Comparison of ENCODE assay signal across 9 cellular contexts in the genomic region with DNA sequence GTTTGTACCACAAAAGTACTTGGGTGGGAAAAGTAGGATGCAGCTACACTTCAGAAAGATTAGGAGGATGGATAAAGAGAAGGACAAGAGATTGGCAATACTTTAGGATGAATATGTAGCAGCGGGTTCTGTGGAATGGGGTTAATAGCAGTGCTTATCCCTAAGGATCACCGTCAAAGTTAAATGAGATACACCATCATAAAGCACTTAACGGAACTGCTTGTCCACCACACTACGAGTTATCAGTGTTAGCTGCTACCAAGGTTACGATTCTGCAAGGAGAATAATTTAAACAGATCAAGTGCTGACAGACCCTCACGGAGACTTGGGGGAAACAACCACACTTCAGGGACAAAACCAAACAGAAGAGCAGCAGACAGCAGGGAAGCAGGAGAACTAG. TPM values are rescaled to one million over a fixed set of nuclear protein-coding genes. Genes with fewer than 3 reads are reported as not detected.
DNase-seq lines count a peak whose midpoint lies in the region; ATAC-seq and TF ChIP-seq lines count a peak whose summit lies in the region.
"Had no signal": no experiment of that assay in that cellular context is flagged by ENCODE, and none has a peak within 500 bp of the region (broad histone marks: within the 10 kb centered on the region; RNA-seq: fewer than 3 reads in every experiment).

No MANE protein-coding gene starts in this region.

- peaks cover 42% of the 10 kb centered on the region for H3K4me1 Mint-ChIP-seq in T-helper 2 cell treated with Interferon-gamma antibody and Interleukin-4, amounts not matched to agents 5 μg/mL and 100 μg/mL, for 36 hours (ENCODE audit: low read depth)
- H3K4me1 Mint-ChIP-seq in activated CD8-positive, alpha-beta T cell treated with anti-CD3 and anti-CD28 coated beads, Interleukin-2, amount 10 ng/mL, durations not matched to agents 7 days and 5 days (ENCODE audit: low read depth): peaks cover 49% of the 10 kb centered on the region

- peak overlapping the region; percentile 59; the same call in 1 of the 2 replicates for H3K9ac ChIP-seq in iPS-20b (ENCODE audit: low read depth, low read length)

- no peak for TF ChIP-seq EP300 in suprapubic skin (IDR thresholded peaks at IDR 0.05)

- CTCF ChIA-PET in activated CD8-positive, alpha-beta T cell treated with anti-CD3 and anti-CD28 coated beads, Interleukin-2, amount 10 ng/mL, durations not matched to agents 7 days and 5 days (lab: Charles Lee): interaction anchor here (1.0 to 5.6 kb wide), 5 partner anchors 11 to 239 kb away, joined by 3 to 43 read pairs (median 8); no protein-coding TSS in a partner anchor

- no peak for TF ChIP-seq CTCF in suprapubic skin (IDR thresholded peaks at IDR 0.05)

- DNase-seq in T-helper 2 cell treated with Interferon-gamma antibody and Interleukin-4, amounts not matched to agents 5 μg/mL and 100 μg/mL, for 36 hours (ENCODE audit: low spot score): no peak
- DNase-seq in T-helper 2 cell (no peak), suprapubic skin (ENCODE audit: low spot score in 2 of 2) (no peak), NCI-H2107 treated with DMSO at 0.1 percent for 48 hours (lab: John Stamatoyannopoulos, UW; ENCODE audit: unreplicated experiment) (no peak)
- DNase-seq in activated CD8-positive, alpha-beta T cell treated with anti-CD3 and anti-CD28 coated beads, Interleukin-2, amount 10 ng/mL, durations not matched to agents 7 days and 5 days: no peak
- DNase-seq: NCI-H1436 had no signal

- peaks cover 14% of the 10 kb centered on the region for H3K36me3 Mint-ChIP-seq in T-helper 2 cell treated with Interferon-gamma antibody and Interleukin-4, amounts not matched to agents 5 μg/mL and 100 μg/mL, for 36 hours (ENCODE audit: low read depth)
- peaks cover 13% of the 10 kb centered on the region for H3K36me3 Mint-ChIP-seq in activated CD8-positive, alpha-beta T cell treated with anti-CD3 and anti-CD28 coated beads, Interleukin-2, amount 10 ng/mL, durations not matched to agents 7 days and 5 days (ENCODE audit: low read depth)

- H3K27me3 Mint-ChIP-seq in T-helper 2 cell treated with Interferon-gamma antibody and Interleukin-4, amounts not matched to agents 5 μg/mL and 100 μg/mL, for 36 hours (ENCODE audit: low read depth): peaks cover 3% of the 10 kb centered on the region
- H3K27me3 Mint-ChIP-seq in activated CD8-positive, alpha-beta T cell treated with anti-CD3 and anti-CD28 coated beads, Interleukin-2, amount 10 ng/mL, durations not matched to agents 7 days and 5 days (ENCODE audit: low read depth): no peaks in the 10 kb centered on the region

- H3K4me1 ChIP-seq in iPS-20b (ENCODE audit: insufficient read depth, low read length) (0 out of 2 replicates have a peak, but pooled peaks cover 6% of the 10 kb centered on the region), suprapubic skin (peaks cover 27% of the 10 kb centered on the region)

- H3K36me3 ChIP-seq in iPS-20b (ENCODE audit: insufficient read depth, low read depth, low read length): 0 out of 2 replicates have a peak, but pooled peaks cover under 1% of the 10 kb centered on the region
- peaks cover under 1% of the 10 kb centered on the region for H3K36me3 ChIP-seq in suprapubic skin

- peak overlapping the region; percentile 96 for H3K4me3 Mint-ChIP-seq in T-helper 2 cell treated with Interferon-gamma antibody and Interleukin-4, amounts not matched to agents 5 μg/mL and 100 μg/mL, for 36 hours
- H3K4me3 Mint-ChIP-seq in activated CD8-positive, alpha-beta T cell treated with anti-CD3 and anti-CD28 coated beads, Interleukin-2, amount 10 ng/mL, durations not matched to agents 7 days and 5 days: peak overlapping the region; percentile 94

- H3K9me3 Mint-ChIP-seq in T-helper 2 cell treated with Interferon-gamma antibody and Interleukin-4, amounts not matched to agents 5 μg/mL and 100 μg/mL, for 36 hours: no peaks in the 10 kb centered on the region
- no peaks in the 10 kb centered on the region for H3K9me3 Mint-ChIP-seq in activated CD8-positive, alpha-beta T cell treated with anti-CD3 and anti-CD28 coated beads, Interleukin-2, amount 10 ng/mL, durations not matched to agents 7 days and 5 days (ENCODE audit: insufficient read depth)

- H3K4me3 ChIP-seq in iPS-20b (ENCODE audit: low read length) (peak overlapping the region; percentile 95), suprapubic skin (peak overlapping the region; percentile 90)

- H3K27ac ChIP-seq in iPS-20b (ENCODE audit: low read length) (no peak overlapping the region), suprapubic skin (peak overlapping the region; percentile 83)

- TF ChIP-seq POLR2A in suprapubic skin (IDR thresholded peaks at IDR 0.05): no peak

- H3K27ac Mint-ChIP-seq in T-helper 2 cell treated with Interferon-gamma antibody and Interleukin-4, amounts not matched to agents 5 μg/mL and 100 μg/mL, for 36 hours: peak overlapping the region; percentile 68
- peak overlapping the region; percentile 84 for H3K27ac Mint-ChIP-seq in activated CD8-positive, alpha-beta T cell treated with anti-CD3 and anti-CD28 coated beads, Interleukin-2, amount 10 ng/mL, durations not matched to agents 7 days and 5 days

- no peaks in the 10 kb centered on the region for H3K9me3 ChIP-seq in iPS-20b (ENCODE audit: insufficient read depth, low read depth, low read length)
- no peaks in the 10 kb centered on the region for H3K9me3 ChIP-seq in suprapubic skin

- POLR2A ChIA-PET in activated CD8-positive, alpha-beta T cell treated with anti-CD3 and anti-CD28 coated beads, Interleukin-2, amount 10 ng/mL, durations not matched to agents 7 days and 5 days (lab: Charles Lee): no interaction called here

- WGBS in suprapubic skin: 12% methylated on average over 6 of the region's 6 CpGs

- H3K27me3 ChIP-seq in iPS-20b (ENCODE audit: insufficient read depth, low read length): peaks cover 35% of the 10 kb centered on the region
- no peaks in the 10 kb centered on the region for H3K27me3 ChIP-seq in suprapubic skin

- ATAC-seq in activated CD8-positive, alpha-beta T cell treated with anti-CD3 and anti-CD28 coated beads, Interleukin-2, amount 10 ng/mL, durations not matched to agents 7 days and 5 days: no peak
- ATAC-seq in GM19463 (IDR thresholded peaks at IDR 0.05; ENCODE audit: unreplicated experiment) (no peak), HG03457 (IDR thresholded peaks at IDR 0.05; ENCODE audit: unreplicated experiment) (no peak)

RNA-seq across cellular contexts. Expression of a gene that starts 1.0 kb away (rescaled TPM):
- 10 to 100 TPM; 27.2 to 28.0 TPM for total RNA-seq in activated CD8-positive, alpha-beta T cell treated with anti-CD3 and anti-CD28 coated beads, Interleukin-2, amount 10 ng/mL, durations not matched to agents 7 days and 5 days
- total RNA-seq in suprapubic skin: 10 to 100 TPM in 3 of 4 donors, 1 to 10 TPM in 1; 8.7 to 26.1 (median 13.5) TPM

RNA-seq across cellular contexts. Expression of a gene that starts 40.6 kb away (rescaled TPM):
- total RNA-seq in activated CD8-positive, alpha-beta T cell treated with anti-CD3 and anti-CD28 coated beads, Interleukin-2, amount 10 ng/mL, durations not matched to agents 7 days and 5 days: not detected
- 10 to 100 TPM in 1 of 4 donors, 1 to 10 TPM in 2, under 1 TPM in 1; 0.72 to 18.6 (median 2.1) TPM for total RNA-seq in suprapubic skin
